ENCODE assay signal across 17 cellular contexts in the genomic region with DNA sequence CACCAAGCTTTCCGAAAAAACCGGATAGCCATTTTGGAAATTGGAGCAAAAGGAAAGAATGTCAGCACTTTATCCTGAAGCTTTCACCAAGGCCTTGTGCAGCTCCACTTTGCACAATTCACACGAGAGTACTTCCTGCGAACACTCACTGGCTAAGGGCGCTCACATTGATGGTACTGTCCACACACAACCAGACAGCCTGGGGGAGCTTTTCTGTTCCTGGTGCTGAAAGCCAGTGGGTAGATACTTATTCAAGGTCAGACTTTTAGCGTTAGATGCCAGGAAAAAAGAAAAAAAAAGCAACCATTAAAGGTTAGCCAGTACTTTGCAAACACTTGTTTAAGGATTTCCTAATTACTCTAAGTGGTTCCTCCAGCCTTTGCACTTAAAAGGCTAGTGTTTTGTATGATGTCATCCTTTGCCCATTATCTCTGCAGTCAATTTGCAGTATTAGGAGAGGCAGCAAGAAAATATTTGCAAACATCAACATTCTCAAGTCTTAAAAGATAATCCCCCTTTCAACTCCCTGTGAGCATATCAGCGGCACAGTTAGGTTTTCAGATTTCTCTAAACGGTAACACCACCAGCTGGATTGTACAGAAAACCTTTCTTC.
"Had no signal": no experiment of that assay in that cellular context is flagged by ENCODE, and none has a peak within 500 bp of the region (broad histone marks: within the 10 kb centered on the region; RNA-seq: fewer than 3 reads in every experiment).

No MANE protein-coding gene starts in this region.

- H3K36me3 ChIP-seq: prostate gland, tibial nerve had no signal

- ATAC-seq: activated T-helper 17 cell treated with anti-CD3 and anti-CD28 coated beads, Interleukin-2, amount 50 U/mL, for 72 hours; effector memory CD8-positive, alpha-beta T cell; left cardiac atrium had no signal

- DNase-seq: activated CD4-positive, alpha-beta T cell treated with anti-CD3 and anti-CD28 coated beads for 1 hour; activated CD4-positive, alpha-beta T cell treated with anti-CD3 and anti-CD28 coated beads, Interleukin-2, amount 50 U/mL, for 48 hours; activated naive CD4-positive, alpha-beta T cell treated with Interleukin-2 at 50 U/mL for 16 hours; aorta; cerebellar nuclear complex; effector memory CD8-positive, alpha-beta T cell; foreskin melanocyte; head of caudate nucleus; left cardiac atrium; right cardiac atrium; small intestine; stimulated activated CD4-positive, alpha-beta T cell treated with anti-CD3 and anti-CD28 coated beads, Interleukin-4, amount 100 ng/mL, for 24 hours; stimulated activated naive CD4-positive, alpha-beta T cell; T1000 had no signal

- H3K27me3 ChIP-seq: tibial nerve had no signal

- H3K27ac ChIP-seq: prostate gland, tibial nerve had no signal

- H3K9me3 ChIP-seq: prostate gland, tibial nerve had no signal

- H3K4me1 ChIP-seq: prostate gland, tibial nerve had no signal

- H3K4me3 ChIP-seq: prostate gland, tibial nerve had no signal

- FAIRE-seq: small intestine had no signal
